In genomic region chr16:50945136-50945535, GRCh38 we compare ENCODE assay signal across 29 cellular contexts.
"Had no signal": no experiment of that assay in that cellular context is flagged by ENCODE, and none has a peak within 500 bp of the region (broad histone marks: within the 10 kb centered on the region; RNA-seq: fewer than 3 reads in every experiment).

No MANE protein-coding gene starts in this region.

- DNase-seq: activated CD4-positive, alpha-beta memory T cell treated with anti-CD3 and anti-CD28 coated beads, Interleukin-2, amount 10 ng/mL, durations not matched to agents 7 days and 5 days; activated CD4-positive, alpha-beta T cell treated with anti-CD3 and anti-CD28 coated beads for 1 hour; activated CD4-positive, alpha-beta T cell treated with anti-CD3 and anti-CD28 coated beads for 36 hours; activated CD4-positive, alpha-beta T cell treated with anti-CD3 and anti-CD28 coated beads for 48 hours; activated CD4-positive, alpha-beta T cell treated with anti-CD3 and anti-CD28 coated beads, Interleukin-2, amount 10 ng/mL, durations not matched to agents 7 days and 5 days; activated CD4-positive, alpha-beta T cell treated with anti-CD3 and anti-CD28 coated beads, Interleukin-2, amount 50 U/mL, for 48 hours; activated CD4-positive, CD25-positive, alpha-beta regulatory T cell; activated CD8-positive, alpha-beta memory T cell treated with anti-CD3 and anti-CD28 coated beads for 24 hours; activated CD8-positive, alpha-beta memory T cell treated with anti-CD3 and anti-CD28 coated beads, Interleukin-2, amount 10 ng/mL, durations not matched to agents 7 days and 5 days; activated CD8-positive, alpha-beta memory T cell treated with anti-CD3 and anti-CD28 coated beads, Interleukin-2, amount 50 U/mL, for 48 hours; activated CD8-positive, alpha-beta T cell treated with anti-CD3 and anti-CD28 coated beads, Interleukin-2, amount 10 ng/mL, durations not matched to agents 7 days and 5 days; activated effector memory CD4-positive, alpha-beta T cell treated with Interleukin-2 at 50 U/mL for 16 hours; activated gamma-delta T cell; activated naive CD4-positive, alpha-beta T cell treated with anti-CD3 and anti-CD28 coated beads for 36 hours; activated naive CD4-positive, alpha-beta T cell treated with anti-CD3 and anti-CD28 coated beads, Interleukin-2, amount 50 U/mL, for 16 hours; activated naive CD8-positive, alpha-beta T cell treated with anti-CD3 and anti-CD28 coated beads for 36 hours; activated T-cell treated with anti-CD3 and anti-CD28 coated beads, Interleukin-2, amount 50 U/mL, for 24 hours; activated T-cell treated with anti-CD3 and anti-CD28 coated beads, Interleukin-2, amount 50 U/mL, for 48 hours; adrenal gland; amniotic stem cell; aorta; body of pancreas; brain microvascular endothelial cell; central memory CD4-positive, alpha-beta T cell; T-helper 1 cell; T-helper 2 cell; T-helper 9 cell had no signal

- H3K4me1 ChIP-seq: adrenal gland, breast epithelium had no signal

- H3K9me3 ChIP-seq: adrenal gland, body of pancreas, breast epithelium had no signal

- H3K4me3 ChIP-seq: adrenal gland, body of pancreas, breast epithelium had no signal

- H3K27me3 ChIP-seq: adrenal gland, body of pancreas, brain microvascular endothelial cell had no signal

- H3K27ac ChIP-seq: adrenal gland, body of pancreas, brain microvascular endothelial cell, breast epithelium, VCaP had no signal

- H3K36me3 ChIP-seq: adrenal gland, brain microvascular endothelial cell, breast epithelium had no signal
